22 cellular contexts compared by ENCODE assay signal in the genomic region with DNA sequence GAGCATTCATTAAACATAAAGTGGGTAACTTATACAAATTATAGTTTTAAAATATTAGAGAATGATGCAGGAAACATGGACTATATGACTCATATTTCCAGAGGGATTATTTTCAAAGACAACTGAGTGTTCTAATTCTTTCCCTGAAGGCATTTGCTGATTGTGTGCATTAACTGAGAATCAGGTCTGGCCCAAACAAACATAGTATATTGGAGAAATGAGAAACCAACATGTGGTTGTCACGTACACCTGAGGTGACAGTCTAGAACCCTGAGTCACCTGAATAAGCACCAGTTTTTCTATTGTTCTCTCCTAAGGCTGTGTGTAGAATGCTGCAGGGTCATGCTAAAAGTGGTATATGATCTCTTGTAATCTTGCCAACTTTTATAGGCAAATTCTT.
"Had no signal": no experiment of that assay in that cellular context is flagged by ENCODE, and none has a peak within 500 bp of the region (broad histone marks: within the 10 kb centered on the region; RNA-seq: fewer than 3 reads in every experiment).

No MANE protein-coding gene starts in this region.

- H3K4me3 ChIP-seq: colonic mucosa, esophagus squamous epithelium, gastrocnemius medialis, heart right ventricle, left lung, lower lobe of right lung, mucosa of descending colon had no signal

- H3K27me3 ChIP-seq: colonic mucosa, esophagus squamous epithelium, gastrocnemius medialis, heart right ventricle, left lung had no signal

- H3K27ac ChIP-seq: colonic mucosa, epithelial cell of prostate, esophagus squamous epithelium, gastrocnemius medialis, heart right ventricle, left lung, lower lobe of right lung had no signal

- H3K4me1 ChIP-seq: colonic mucosa, esophagus squamous epithelium, gastrocnemius medialis, heart right ventricle, left lung, lower lobe of right lung had no signal

- ATAC-seq: effector memory CD8-positive, alpha-beta T cell; esophagus mucosa; gastrocnemius medialis; heart right ventricle; left cardiac atrium; left lung; left ventricle myocardium superior; lower lobe of right lung; mucosa of descending colon had no signal

- H3K36me3 ChIP-seq: colonic mucosa, esophagus squamous epithelium, gastrocnemius medialis, heart right ventricle, left lung, lower lobe of right lung had no signal

- DNase-seq: colonic mucosa; cortex of kidney; effector CD8-positive, alpha-beta T cell; effector memory CD8-positive, alpha-beta T cell; endodermal cell; erythroblast; esophagus squamous epithelium; foreskin fibroblast; foreskin melanocyte; gastrocnemius medialis; glutamatergic neuron; head of caudate nucleus; heart right ventricle; hippocampal formation; left cardiac atrium; left lung; left ventricle myocardium superior; lower lobe of right lung; mucosa of descending colon; naive B cell had no signal

- H3K9me3 ChIP-seq: colonic mucosa, gastrocnemius medialis, lower lobe of right lung, mucosa of descending colon had no signal
